In genomic region chr19:17390665-17391370, GRCh38 we compare ENCODE assay signal across 1 cellular context.
A peak's percentile ranks its signal among the peaks of the same experiment; 100 is the strongest.
TF ChIP-seq lines count a peak whose summit lies in the region.

No MANE protein-coding gene starts in this region.

TF ChIP-seq in K562, 482 proteins besides CTCF, POLR2A, EP300 and RAD21 (continued from another document and continues in another):
- TF ChIP-seq CHCHD3 (CRISPR knock-in tag; IDR thresholded peaks at IDR 0.05) (no peak), SMC3 (conservative IDR thresholded peaks at IDR 0.05; ENCODE audit: insufficient read depth, low read depth, low read length) (peak; percentile 43; the same call in 1 of the 2 replicates), ZFX (CRISPR knock-in tag; IDR thresholded peaks at IDR 0.05) (no peak), NELFE (IDR thresholded peaks at IDR 0.05; ENCODE audit: insufficient read depth, insufficient read length) (no peak), KDM2B (CRISPR knock-in tag; IDR thresholded peaks at IDR 0.05) (no peak), ZNF143 (CRISPR knock-in tag; IDR thresholded peaks at IDR 0.05) (no peak), TRIM25 (IDR thresholded peaks at IDR 0.05; ENCODE audit: borderline replicate concordance) (no peak), EP400 (IDR thresholded peaks at IDR 0.05) (0 out of 2 replicates have a peak, but pooled peaks have one; percentile 6), ZNF41 (CRISPR knock-in tag; conservative IDR thresholded peaks at IDR 0.05) (no peak), ZNF212 (CRISPR knock-in tag; IDR thresholded peaks at IDR 0.05) (no peak), CTBP1 (IDR thresholded peaks at IDR 0.05; ENCODE audit: borderline replicate concordance) (peak; percentile 82), HNRNPUL1 (IDR thresholded peaks at IDR 0.05; ENCODE audit: low read length) (no peak), E2F6 (IDR thresholded peaks at IDR 0.05; ENCODE audit: borderline replicate concordance in 1 of 2, extremely low read depth in 1 of 2, insufficient read depth in 1 of 2, insufficient read length in 1 of 2, low read depth in 1 of 2, low read length in 1 of 2, poor library complexity in 1 of 2, severe bottlenecking in 1 of 2) (peak; percentile 47 to 90), NUFIP1 (IDR thresholded peaks at IDR 0.05; ENCODE audit: partially characterized antibody) (no peak), ZNF175 (CRISPR knock-in tag; IDR thresholded peaks at IDR 0.05; ENCODE audit: low read depth) (no peak), HMGXB4 (CRISPR knock-in tag; IDR thresholded peaks at IDR 0.05) (no peak), MAZ (CRISPR knock-in tag; conservative IDR thresholded peaks at IDR 0.05 in 1 of 2, IDR thresholded peaks at IDR 0.05 in 1 of 2) (peak; percentile 92 to 94), ELK3 (CRISPR knock-in tag; IDR thresholded peaks at IDR 0.05) (no peak), RBM34 (IDR thresholded peaks at IDR 0.05; ENCODE audit: borderline replicate concordance, insufficient read depth, low read length) (no peak), TAF9B (IDR thresholded peaks at IDR 0.05; ENCODE audit: partially characterized antibody) (no peak), FOXP1 (CRISPR knock-in tag; IDR thresholded peaks at IDR 0.05) (peak; percentile 24; the same call in 1 of the 2 replicates), ZNF224 (CRISPR knock-in tag; IDR thresholded peaks at IDR 0.05) (no peak), TCF3 (CRISPR knock-in tag; IDR thresholded peaks at IDR 0.05) (0 out of 2 replicates have a peak, but pooled peaks have one; percentile 10), ZNF561 (CRISPR knock-in tag; conservative IDR thresholded peaks at IDR 0.05) (no peak), ZNF449 (CRISPR knock-in tag; IDR thresholded peaks at IDR 0.05) (no peak), POLR3G (IDR thresholded peaks at IDR 0.05; ENCODE audit: extremely low read depth, insufficient read length, insufficient replicate concordance) (no peak), ZNF695 (CRISPR knock-in tag; IDR thresholded peaks at IDR 0.05) (no peak), ZBTB17 (CRISPR knock-in tag; IDR thresholded peaks at IDR 0.05) (no peak), ZNF232 (CRISPR knock-in tag; IDR thresholded peaks at IDR 0.05) (no peak), PHF8 (IDR thresholded peaks at IDR 0.05; ENCODE audit: borderline replicate concordance, low read length) (peak; percentile 33; the same call in 1 of the 2 replicates), TAL1 (IDR thresholded peaks at IDR 0.05) (no peak), HNRNPLL (IDR thresholded peaks at IDR 0.05; ENCODE audit: low read depth, low read length, poor library complexity, severe bottlenecking) (peak; percentile 92), WHSC1 (IDR thresholded peaks at IDR 0.05; ENCODE audit: low read length) (no peak), DACH1 (IDR thresholded peaks at IDR 0.05; ENCODE audit: partially characterized antibody) (no peak), NONO (IDR thresholded peaks at IDR 0.05; ENCODE audit: low read depth in 2 of 2, low read length in 1 of 2) (peak in 1 of 2 experiments; percentile 35; a peak in 1 of 4 replicates), DLX4 (CRISPR knock-in tag; IDR thresholded peaks at IDR 0.05) (no peak), NR2C1 (IDR thresholded peaks at IDR 0.05) (no peak), NR2C1 (tag; IDR thresholded peaks at IDR 0.05) (no peak), ASH1L (IDR thresholded peaks at IDR 0.05; ENCODE audit: borderline replicate concordance, low read depth, partially characterized antibody) (peak; percentile 25), ZHX1 (conservative IDR thresholded peaks at IDR 0.05; ENCODE audit: low read length) (no peak), UBTF (IDR thresholded peaks at IDR 0.05; ENCODE audit: borderline replicate concordance in 1 of 2, low read depth in 2 of 2, low read length in 2 of 2) (0 out of 4 replicates have a peak, but pooled peaks of 1 of the 2 experiments have one; percentile 34), ZBTB2 (IDR thresholded peaks at IDR 0.05) (0 out of 2 replicates have a peak, but pooled peaks have one; percentile 52), CHAMP1 (IDR thresholded peaks at IDR 0.05) (no peak), PTRF (tag; IDR thresholded peaks at IDR 0.05) (no peak), ZBTB49 (CRISPR knock-in tag; IDR thresholded peaks at IDR 0.05; ENCODE audit: borderline replicate concordance) (no peak)
